ENCODE assay signal across 2 cellular contexts in the genomic region with DNA sequence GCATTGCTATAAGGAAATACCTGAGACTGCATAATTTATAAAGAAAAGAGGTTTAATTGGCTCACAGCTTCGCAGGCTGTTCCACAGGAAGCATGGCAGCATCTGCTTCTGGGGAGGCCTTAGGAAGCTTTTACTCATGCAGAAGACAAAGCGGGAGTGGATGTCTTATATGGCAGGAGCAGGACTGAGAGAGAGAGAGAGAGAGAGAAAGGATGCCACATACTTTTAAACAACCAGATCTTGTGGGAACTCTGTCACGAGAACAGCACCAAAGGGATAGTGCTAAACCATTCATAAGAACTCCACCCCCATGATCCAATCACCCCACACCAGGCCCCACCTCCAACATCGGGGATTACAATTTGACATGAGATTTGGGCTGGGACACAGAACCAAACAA.
TF ChIP-seq lines count a peak whose summit lies in the region.

No MANE protein-coding gene starts in this region.

TF ChIP-seq in GM23338, 12 proteins besides CTCF, POLR2A, EP300 and RAD21:
- TF ChIP-seq CREB1 (CRISPR knock-in tag; IDR thresholded peaks at IDR 0.05; ENCODE audit: low read depth) (no peak), NANOG (IDR thresholded peaks at IDR 0.05; ENCODE audit: borderline replicate concordance) (no peak), REST (IDR thresholded peaks at IDR 0.05; ENCODE audit: unreplicated experiment) (no peak), ZNF114 (CRISPR knock-in tag; IDR thresholded peaks at IDR 0.05) (no peak), ZNF331 (CRISPR knock-in tag; IDR thresholded peaks at IDR 0.05; ENCODE audit: low read depth) (no peak), EZH2phosphoT487 (IDR thresholded peaks at IDR 0.05; ENCODE audit: unreplicated experiment) (no peak), POLR2AphosphoS5 (IDR thresholded peaks at IDR 0.05; ENCODE audit: low read depth) (no peak), EZH2 (IDR thresholded peaks at IDR 0.05; ENCODE audit: low read depth, unreplicated experiment) (no peak)
- TF ChIP-seq, protein P1, sequence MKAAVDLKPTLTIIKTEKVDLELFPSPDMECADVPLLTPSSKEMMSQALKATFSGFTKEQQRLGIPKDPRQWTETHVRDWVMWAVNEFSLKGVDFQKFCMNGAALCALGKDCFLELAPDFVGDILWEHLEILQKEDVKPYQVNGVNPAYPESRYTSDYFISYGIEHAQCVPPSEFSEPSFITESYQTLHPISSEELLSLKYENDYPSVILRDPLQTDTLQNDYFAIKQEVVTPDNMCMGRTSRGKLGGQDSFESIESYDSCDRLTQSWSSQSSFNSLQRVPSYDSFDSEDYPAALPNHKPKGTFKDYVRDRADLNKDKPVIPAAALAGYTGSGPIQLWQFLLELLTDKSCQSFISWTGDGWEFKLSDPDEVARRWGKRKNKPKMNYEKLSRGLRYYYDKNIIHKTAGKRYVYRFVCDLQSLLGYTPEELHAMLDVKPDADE (IDR thresholded peaks at IDR 0.05) = no peak
- TF ChIP-seq, protein P2, sequence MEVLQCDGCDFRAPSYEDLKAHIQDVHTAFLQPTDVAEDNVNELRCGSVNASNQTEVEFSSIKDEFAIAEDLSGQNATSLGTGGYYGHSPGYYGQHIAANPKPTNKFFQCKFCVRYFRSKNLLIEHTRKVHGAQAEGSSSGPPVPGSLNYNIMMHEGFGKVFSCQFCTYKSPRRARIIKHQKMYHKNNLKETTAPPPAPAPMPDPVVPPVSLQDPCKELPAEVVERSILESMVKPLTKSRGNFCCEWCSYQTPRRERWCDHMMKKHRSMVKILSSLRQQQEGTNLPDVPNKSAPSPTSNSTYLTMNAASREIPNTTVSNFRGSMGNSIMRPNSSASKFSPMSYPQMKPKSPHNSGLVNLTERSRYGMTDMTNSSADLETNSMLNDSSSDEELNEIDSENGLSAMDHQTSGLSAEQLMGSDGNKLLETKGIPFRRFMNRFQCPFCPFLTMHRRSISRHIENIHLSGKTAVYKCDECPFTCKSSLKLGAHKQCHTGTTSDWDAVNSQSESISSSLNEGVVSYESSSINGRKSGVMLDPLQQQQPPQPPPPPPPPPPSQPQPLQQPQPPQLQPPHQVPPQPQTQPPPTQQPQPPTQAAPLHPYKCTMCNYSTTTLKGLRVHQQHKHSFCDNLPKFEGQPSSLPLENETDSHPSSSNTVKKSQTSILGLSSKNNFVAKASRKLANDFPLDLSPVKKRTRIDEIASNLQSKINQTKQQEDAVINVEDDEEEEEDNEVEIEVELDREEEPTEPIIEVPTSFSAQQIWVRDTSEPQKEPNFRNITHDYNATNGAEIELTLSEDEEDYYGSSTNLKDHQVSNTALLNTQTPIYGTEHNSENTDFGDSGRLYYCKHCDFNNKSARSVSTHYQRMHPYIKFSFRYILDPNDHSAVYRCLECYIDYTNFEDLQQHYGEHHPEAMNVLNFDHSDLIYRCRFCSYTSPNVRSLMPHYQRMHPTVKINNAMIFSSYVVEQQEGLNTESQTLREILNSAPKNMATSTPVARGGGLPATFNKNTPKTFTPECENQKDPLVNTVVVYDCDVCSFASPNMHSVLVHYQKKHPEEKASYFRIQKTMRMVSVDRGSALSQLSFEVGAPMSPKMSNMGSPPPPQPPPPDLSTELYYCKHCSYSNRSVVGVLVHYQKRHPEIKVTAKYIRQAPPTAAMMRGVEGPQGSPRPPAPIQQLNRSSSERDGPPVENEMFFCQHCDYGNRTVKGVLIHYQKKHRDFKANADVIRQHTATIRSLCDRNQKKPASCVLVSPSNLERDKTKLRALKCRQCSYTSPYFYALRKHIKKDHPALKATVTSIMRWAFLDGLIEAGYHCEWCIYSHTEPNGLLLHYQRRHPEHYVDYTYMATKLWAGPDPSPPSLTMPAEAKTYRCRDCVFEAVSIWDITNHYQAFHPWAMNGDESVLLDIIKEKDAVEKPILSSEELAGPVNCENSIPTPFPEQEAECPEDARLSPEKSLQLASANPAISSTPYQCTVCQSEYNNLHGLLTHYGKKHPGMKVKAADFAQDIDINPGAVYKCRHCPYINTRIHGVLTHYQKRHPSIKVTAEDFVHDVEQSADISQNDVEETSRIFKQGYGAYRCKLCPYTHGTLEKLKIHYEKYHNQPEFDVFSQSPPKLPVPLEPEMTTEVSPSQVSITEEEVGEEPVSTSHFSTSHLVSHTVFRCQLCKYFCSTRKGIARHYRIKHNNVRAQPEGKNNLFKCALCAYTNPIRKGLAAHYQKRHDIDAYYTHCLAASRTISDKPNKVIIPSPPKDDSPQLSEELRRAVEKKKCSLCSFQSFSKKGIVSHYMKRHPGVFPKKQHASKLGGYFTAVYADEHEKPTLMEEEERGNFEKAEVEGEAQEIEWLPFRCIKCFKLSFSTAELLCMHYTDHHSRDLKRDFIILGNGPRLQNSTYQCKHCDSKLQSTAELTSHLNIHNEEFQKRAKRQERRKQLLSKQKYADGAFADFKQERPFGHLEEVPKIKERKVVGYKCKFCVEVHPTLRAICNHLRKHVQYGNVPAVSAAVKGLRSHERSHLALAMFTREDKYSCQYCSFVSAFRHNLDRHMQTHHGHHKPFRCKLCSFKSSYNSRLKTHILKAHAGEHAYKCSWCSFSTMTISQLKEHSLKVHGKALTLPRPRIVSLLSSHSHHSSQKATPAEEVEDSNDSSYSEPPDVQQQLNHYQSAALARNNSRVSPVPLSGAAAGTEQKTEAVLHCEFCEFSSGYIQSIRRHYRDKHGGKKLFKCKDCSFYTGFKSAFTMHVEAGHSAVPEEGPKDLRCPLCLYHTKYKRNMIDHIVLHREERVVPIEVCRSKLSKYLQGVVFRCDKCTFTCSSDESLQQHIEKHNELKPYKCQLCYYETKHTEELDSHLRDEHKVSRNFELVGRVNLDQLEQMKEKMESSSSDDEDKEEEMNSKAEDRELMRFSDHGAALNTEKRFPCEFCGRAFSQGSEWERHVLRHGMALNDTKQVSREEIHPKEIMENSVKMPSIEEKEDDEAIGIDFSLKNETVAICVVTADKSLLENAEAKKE (CRISPR knock-in tag; IDR thresholded peaks at IDR 0.05) = no peak

TF ChIP-seq in K562, 482 proteins besides CTCF, POLR2A, EP300 and RAD21:
- 0 out of 2 replicates have a peak, but pooled peaks have one; percentile 5 for TF ChIP-seq ZNF316 (IDR thresholded peaks at IDR 0.05)
- no peak for TF ChIP-seq NFE2 (IDR thresholded peaks at IDR 0.05; ENCODE audit: low read depth)
